In the genomic region with DNA sequence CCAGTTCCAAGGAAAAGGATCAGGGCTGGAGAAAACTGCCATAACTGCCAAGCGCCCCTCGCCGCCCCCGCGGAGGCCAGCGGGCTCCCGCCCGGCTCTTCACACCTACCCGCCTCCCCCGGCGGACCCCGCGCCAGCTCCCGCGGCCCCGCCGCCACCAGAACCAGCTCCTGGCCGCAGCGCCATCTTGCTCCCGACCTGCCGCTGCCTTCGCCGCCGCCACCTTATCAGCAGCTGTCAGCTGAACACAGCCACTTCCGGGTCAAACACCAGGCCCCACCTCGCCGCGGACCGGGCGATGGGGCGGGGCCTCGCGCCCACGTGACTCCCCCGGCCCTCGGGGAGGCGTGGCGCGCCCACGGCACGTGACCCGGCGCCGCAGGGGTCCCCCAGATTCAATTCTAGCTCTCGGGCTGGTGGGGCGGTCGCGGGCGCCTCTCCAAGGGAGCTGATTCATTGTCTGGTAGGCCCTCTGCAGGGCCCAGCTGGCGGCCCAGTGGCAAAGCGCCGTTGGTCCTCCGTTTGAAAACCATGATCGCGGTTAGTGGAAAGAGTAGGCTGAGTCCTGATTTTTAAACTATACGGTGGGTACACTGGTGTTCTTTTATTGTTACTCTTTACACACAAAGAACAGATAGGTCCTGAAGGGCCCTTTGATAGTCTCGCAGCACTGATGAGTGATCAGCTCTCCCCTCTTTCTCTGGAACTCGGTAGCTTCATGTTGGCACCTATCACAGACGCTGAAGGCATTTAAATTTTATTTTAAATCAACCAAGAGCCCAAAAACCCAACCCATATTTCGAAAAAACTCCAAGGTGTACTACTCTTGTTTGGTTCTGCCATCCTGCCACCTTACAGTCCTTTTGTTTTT, we compare ENCODE assay signal across 7 cellular contexts. TPM values are rescaled to one million over a fixed set of nuclear protein-coding genes. Genes with fewer than 3 reads are reported as not detected.
A peak's percentile ranks its signal among the peaks of the same experiment; 100 is the strongest.
DNase-seq lines count a peak whose midpoint lies in the region; ATAC-seq, FAIRE-seq and TF ChIP-seq lines count a peak whose summit lies in the region.

A gene with protein sequence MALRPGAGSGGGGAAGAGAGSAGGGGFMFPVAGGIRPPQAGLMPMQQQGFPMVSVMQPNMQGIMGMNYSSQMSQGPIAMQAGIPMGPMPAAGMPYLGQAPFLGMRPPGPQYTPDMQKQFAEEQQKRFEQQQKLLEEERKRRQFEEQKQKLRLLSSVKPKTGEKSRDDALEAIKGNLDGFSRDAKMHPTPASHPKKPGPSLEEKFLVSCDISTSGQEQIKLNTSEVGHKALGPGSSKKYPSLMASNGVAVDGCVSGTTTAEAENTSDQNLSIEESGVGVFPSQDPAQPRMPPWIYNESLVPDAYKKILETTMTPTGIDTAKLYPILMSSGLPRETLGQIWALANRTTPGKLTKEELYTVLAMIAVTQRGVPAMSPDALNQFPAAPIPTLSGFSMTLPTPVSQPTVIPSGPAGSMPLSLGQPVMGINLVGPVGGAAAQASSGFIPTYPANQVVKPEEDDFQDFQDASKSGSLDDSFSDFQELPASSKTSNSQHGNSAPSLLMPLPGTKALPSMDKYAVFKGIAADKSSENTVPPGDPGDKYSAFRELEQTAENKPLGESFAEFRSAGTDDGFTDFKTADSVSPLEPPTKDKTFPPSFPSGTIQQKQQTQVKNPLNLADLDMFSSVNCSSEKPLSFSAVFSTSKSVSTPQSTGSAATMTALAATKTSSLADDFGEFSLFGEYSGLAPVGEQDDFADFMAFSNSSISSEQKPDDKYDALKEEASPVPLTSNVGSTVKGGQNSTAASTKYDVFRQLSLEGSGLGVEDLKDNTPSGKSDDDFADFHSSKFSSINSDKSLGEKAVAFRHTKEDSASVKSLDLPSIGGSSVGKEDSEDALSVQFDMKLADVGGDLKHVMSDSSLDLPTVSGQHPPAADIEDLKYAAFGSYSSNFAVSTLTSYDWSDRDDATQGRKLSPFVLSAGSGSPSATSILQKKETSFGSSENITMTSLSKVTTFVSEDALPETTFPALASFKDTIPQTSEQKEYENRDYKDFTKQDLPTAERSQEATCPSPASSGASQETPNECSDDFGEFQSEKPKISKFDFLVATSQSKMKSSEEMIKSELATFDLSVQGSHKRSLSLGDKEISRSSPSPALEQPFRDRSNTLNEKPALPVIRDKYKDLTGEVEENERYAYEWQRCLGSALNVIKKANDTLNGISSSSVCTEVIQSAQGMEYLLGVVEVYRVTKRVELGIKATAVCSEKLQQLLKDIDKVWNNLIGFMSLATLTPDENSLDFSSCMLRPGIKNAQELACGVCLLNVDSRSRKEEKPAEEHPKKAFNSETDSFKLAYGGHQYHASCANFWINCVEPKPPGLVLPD (N-terminal part only) (minus strand): TSS at position 249 of the 871 bp plus-strand sequence. CDS start 63 bp downstream, at position 186.

- DNase-seq in NCI-H187 treated with DMSO at 0.1 percent for 48 hours (lab: John Stamatoyannopoulos, UW) = peak; percentile 74
- peak; percentile 88 for DNase-seq in astrocyte (ENCODE audit: low read depth)
- DNase-seq in hepatic stellate cell (ENCODE audit: low spot score) = peak; percentile 99
- DNase-seq in renal cortical epithelial cell (ENCODE audit: low read depth) = peak; percentile 84

- H3K4me2 ChIP-seq in astrocyte (ENCODE audit: low read length) = peak within 1 kb of the TSS; percentile 82

- peak within 1 kb of the TSS; percentile 48 for H2AFZ ChIP-seq in astrocyte (ENCODE audit: low read depth, low read length)

- peaks cover 41% of the 10 kb centered on the region for H3K79me2 ChIP-seq in astrocyte (ENCODE audit: insufficient read depth, low read length)

- TF ChIP-seq CTCF in astrocyte (IDR thresholded peaks at IDR 0.05; ENCODE audit: insufficient read depth, low read depth, low read length) = no peak

- H3K4me1 ChIP-seq in astrocyte (ENCODE audit: insufficient read depth, low read length) = peaks cover 9% of the 10 kb centered on the region

- peak within 1 kb of the TSS; percentile 97 for H3K9ac ChIP-seq in astrocyte (ENCODE audit: low read length)

- FAIRE-seq in astrocyte (lab: Jason Lieb, UNC) = no peak

- H3K36me3 Mint-ChIP-seq in astrocyte (ENCODE audit: low read depth, unreplicated experiment) = peaks cover 6% of the 10 kb centered on the region

- intact Hi-C loops in T-helper 2 cell treated with Interferon-gamma antibody and Interleukin-4, amounts not matched to agents 100 ng/mL and 5 ng/mL, for 36 hours (cut with micrococcal nuclease) = loop anchor here (1.0 to 10.0 kb wide), 4 partner anchors 34 to 1065 kb away; a partner anchor contains a TSS

- H3K36me3 ChIP-seq in astrocyte (ENCODE audit: insufficient read depth, low read length) = peaks cover 22% of the 10 kb centered on the region

- no peaks in the 10 kb centered on the region for H3K9me3 Mint-ChIP-seq in astrocyte (ENCODE audit: unreplicated experiment)

- H3K4me1 Mint-ChIP-seq in astrocyte (ENCODE audit: low read depth, unreplicated experiment) = peaks cover 8% of the 10 kb centered on the region

- H3K27ac Mint-ChIP-seq in astrocyte (ENCODE audit: unreplicated experiment) = peak within 1 kb of the TSS; percentile 92

- no peaks in the 10 kb centered on the region for H3K9me3 ChIP-seq in astrocyte (ENCODE audit: insufficient read depth, low read depth, low read length)

- no peaks in the 10 kb centered on the region for H3K27me3 ChIP-seq in astrocyte (ENCODE audit: insufficient read depth, low read length)

- H3K27ac ChIP-seq in astrocyte (ENCODE audit: low read depth, low read length) = peak within 1 kb of the TSS; percentile 92

- H3K27me3 Mint-ChIP-seq in astrocyte (ENCODE audit: low read depth, unreplicated experiment) = no peaks in the 10 kb centered on the region

- H4K20me1 ChIP-seq in astrocyte (ENCODE audit: insufficient read depth, low read length) = peaks cover 10% of the 10 kb centered on the region

- H3K4me3 ChIP-seq in astrocyte (ENCODE audit: insufficient read depth, low read depth, low read length) = peak within 1 kb of the TSS; percentile 89

- peak; percentile 78 for ATAC-seq in GM18499 (IDR thresholded peaks at IDR 0.05; ENCODE audit: insufficient read depth, unreplicated experiment)
- peak; percentile 89 for ATAC-seq in HG02970 (IDR thresholded peaks at IDR 0.05; ENCODE audit: low FRiP score, unreplicated experiment)

- H3K4me3 Mint-ChIP-seq in astrocyte (ENCODE audit: unreplicated experiment) = peak within 1 kb of the TSS; percentile 94

RNA-seq across cellular contexts. Expression of the gene that starts here (rescaled TPM):
- 87.8 and 90.3 TPM in 2 replicates for total RNA-seq in T-helper 2 cell treated with Interferon-gamma antibody and Interleukin-4, amounts not matched to agents 100 ng/mL and 5 ng/mL, for 36 hours
- total RNA-seq in astrocyte = 31.1 and 31.3 TPM in 2 replicates
- 8.5 and 44.3 TPM in 2 replicates for total RNA-seq in renal cortical epithelial cell

Comparison
In these comparisons a context has a peak if more than half of its experiments do, and no peak if none do; other contexts are left out.
1. Peak in every context shown above with its lines: DNase-seq, ATAC-seq, H3K4me3 ChIP-seq and H3K27ac ChIP-seq.